Comparison of ENCODE assay signal across 9 cellular contexts in the genomic region with DNA sequence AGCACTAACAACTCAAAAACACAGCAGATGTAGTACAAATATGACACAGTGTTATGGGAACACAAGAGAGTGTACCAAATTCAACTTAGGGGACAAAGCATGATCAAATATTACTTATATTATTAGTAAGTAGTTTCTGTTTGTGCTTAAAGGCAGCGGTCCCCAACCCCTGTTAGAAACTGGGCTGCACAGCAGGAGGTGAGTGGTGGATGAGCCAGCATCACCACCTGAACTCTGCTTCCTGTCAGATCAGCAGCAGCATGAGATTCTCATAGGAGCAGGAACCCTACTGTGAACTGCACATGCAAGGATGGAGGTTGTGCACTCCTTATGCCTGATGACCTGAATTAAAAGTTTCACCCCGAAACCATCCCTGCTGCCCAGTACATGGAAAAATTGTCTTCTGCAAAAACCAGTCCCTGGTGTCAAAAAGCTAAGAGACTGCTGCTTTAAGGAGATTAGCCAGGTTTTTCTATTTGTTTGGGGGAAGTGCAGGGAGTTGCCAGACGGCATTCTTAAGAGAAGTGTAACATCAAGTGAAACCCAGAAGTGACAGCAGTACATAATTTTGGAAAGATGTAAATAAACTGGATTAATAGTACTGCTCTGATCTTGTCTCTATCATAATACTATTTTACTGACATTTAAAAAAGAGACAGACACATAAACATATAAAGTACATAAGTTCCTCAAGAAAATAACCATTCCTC. TPM values are rescaled to one million over a fixed set of nuclear protein-coding genes. Genes with fewer than 3 reads are reported as not detected.
DNase-seq lines count a peak whose midpoint lies in the region; ATAC-seq and TF ChIP-seq lines count a peak whose summit lies in the region.
"Had no signal": no experiment of that assay in that cellular context is flagged by ENCODE, and none has a peak within 500 bp of the region (broad histone marks: within the 10 kb centered on the region; RNA-seq: fewer than 3 reads in every experiment).

No MANE protein-coding gene starts in this region.

- H3K4me3 Mint-ChIP-seq in stimulated activated naive CD8-positive, alpha-beta T cell treated with anti-CD3 and anti-CD28 coated beads, Interleukin-15, Interleukin-2, amounts not matched to agents 100 ng/mL and 50 ng/mL, for 24 hours, result no peak overlapping the region
- H3K4me3 Mint-ChIP-seq in activated CD4-positive, alpha-beta memory T cell treated with anti-CD3 and anti-CD28 coated beads, Interleukin-2, amount 10 ng/mL, durations not matched to agents 7 days and 5 days, result no peak overlapping the region
- H3K4me3 Mint-ChIP-seq in type B pancreatic cell, result no peak overlapping the region

- H3K36me3 Mint-ChIP-seq in stimulated activated naive CD8-positive, alpha-beta T cell treated with anti-CD3 and anti-CD28 coated beads, Interleukin-15, Interleukin-2, amounts not matched to agents 100 ng/mL and 50 ng/mL, for 24 hours (ENCODE audit: low read depth), result peaks cover 79% of the 10 kb centered on the region
- H3K36me3 Mint-ChIP-seq in activated CD4-positive, alpha-beta memory T cell treated with anti-CD3 and anti-CD28 coated beads, Interleukin-2, amount 10 ng/mL, durations not matched to agents 7 days and 5 days (ENCODE audit: low read depth), result peaks cover 60% of the 10 kb centered on the region
- peaks cover 44% of the 10 kb centered on the region for H3K36me3 Mint-ChIP-seq in type B pancreatic cell

- H3K9me3 Mint-ChIP-seq in stimulated activated naive CD8-positive, alpha-beta T cell treated with anti-CD3 and anti-CD28 coated beads, Interleukin-15, Interleukin-2, amounts not matched to agents 100 ng/mL and 50 ng/mL, for 24 hours, result no peaks in the 10 kb centered on the region
- no peaks in the 10 kb centered on the region for H3K9me3 Mint-ChIP-seq in activated CD4-positive, alpha-beta memory T cell treated with anti-CD3 and anti-CD28 coated beads, Interleukin-2, amount 10 ng/mL, durations not matched to agents 7 days and 5 days
- no peaks in the 10 kb centered on the region for H3K9me3 Mint-ChIP-seq in type B pancreatic cell

- POLR2A ChIA-PET in activated CD4-positive, alpha-beta memory T cell treated with anti-CD3 and anti-CD28 coated beads, Interleukin-2, amount 10 ng/mL, durations not matched to agents 7 days and 5 days (lab: Charles Lee), result interaction anchor here (0.7 to 1.9 kb wide), 5 partner anchors 8 to 27 kb away, joined by 3 to 5 read pairs (median 3); a partner anchor contains a TSS

- CTCF ChIA-PET in activated CD4-positive, alpha-beta memory T cell treated with anti-CD3 and anti-CD28 coated beads, Interleukin-2, amount 10 ng/mL, durations not matched to agents 7 days and 5 days (lab: Charles Lee), result no interaction called here

- peak overlapping the region; percentile 45 for H3K27ac Mint-ChIP-seq in stimulated activated naive CD8-positive, alpha-beta T cell treated with anti-CD3 and anti-CD28 coated beads, Interleukin-15, Interleukin-2, amounts not matched to agents 100 ng/mL and 50 ng/mL, for 24 hours
- H3K27ac Mint-ChIP-seq in activated CD4-positive, alpha-beta memory T cell treated with anti-CD3 and anti-CD28 coated beads, Interleukin-2, amount 10 ng/mL, durations not matched to agents 7 days and 5 days, result peak overlapping the region; percentile 52
- peak overlapping the region; percentile 22 for H3K27ac Mint-ChIP-seq in type B pancreatic cell

- peaks cover 47% of the 10 kb centered on the region for H3K4me1 Mint-ChIP-seq in stimulated activated naive CD8-positive, alpha-beta T cell treated with anti-CD3 and anti-CD28 coated beads, Interleukin-15, Interleukin-2, amounts not matched to agents 100 ng/mL and 50 ng/mL, for 24 hours (ENCODE audit: low read depth)
- peaks cover 44% of the 10 kb centered on the region for H3K4me1 Mint-ChIP-seq in activated CD4-positive, alpha-beta memory T cell treated with anti-CD3 and anti-CD28 coated beads, Interleukin-2, amount 10 ng/mL, durations not matched to agents 7 days and 5 days
- H3K4me1 Mint-ChIP-seq in type B pancreatic cell (ENCODE audit: unreplicated experiment), result no peaks in the 10 kb centered on the region

- no peaks in the 10 kb centered on the region for H3K27me3 Mint-ChIP-seq in stimulated activated naive CD8-positive, alpha-beta T cell treated with anti-CD3 and anti-CD28 coated beads, Interleukin-15, Interleukin-2, amounts not matched to agents 100 ng/mL and 50 ng/mL, for 24 hours
- H3K27me3 Mint-ChIP-seq in activated CD4-positive, alpha-beta memory T cell treated with anti-CD3 and anti-CD28 coated beads, Interleukin-2, amount 10 ng/mL, durations not matched to agents 7 days and 5 days, result no peaks in the 10 kb centered on the region
- H3K27me3 Mint-ChIP-seq in type B pancreatic cell, result no peaks in the 10 kb centered on the region

- no peak for DNase-seq in stimulated activated naive CD8-positive, alpha-beta T cell treated with anti-CD3 and anti-CD28 coated beads, Interleukin-15, Interleukin-2, amounts not matched to agents 100 U/mL and 50 U/mL, for 24 hours
- DNase-seq in activated CD4-positive, alpha-beta memory T cell treated with anti-CD3 and anti-CD28 coated beads, Interleukin-2, amount 10 ng/mL, durations not matched to agents 7 days and 5 days, result peak; percentile 38
- DNase-seq in type B pancreatic cell (ENCODE audit: extremely low spot score, unreplicated experiment) (no peak), RKO (ENCODE audit: low spot score) (no peak), DMS153 treated with DMSO at 0.1 percent for 48 hours (lab: John Stamatoyannopoulos, UW; ENCODE audit: unreplicated experiment) (no peak), SIG-M5 treated with dmso at 0.1 percent for 504 hours (lab: John Stamatoyannopoulos, UW; ENCODE audit: unreplicated experiment) (no peak)
- DNase-seq: MV-4-11 had no signal

- no peak for ATAC-seq in stimulated activated naive CD8-positive, alpha-beta T cell treated with anti-CD3 and anti-CD28 coated beads, Interleukin-15, Interleukin-2, amounts not matched to agents 100 U/mL and 50 U/mL, for 24 hours
- ATAC-seq in HG02973 (IDR thresholded peaks at IDR 0.05; ENCODE audit: unreplicated experiment), result peak; percentile 72

- TF ChIP-seq CTCF in type B pancreatic cell (conservative IDR thresholded peaks at IDR 0.05), result no peak

RNA-seq across cellular contexts. Expression of a gene that starts 26.7 kb away (rescaled TPM):
- total RNA-seq in activated CD4-positive, alpha-beta memory T cell treated with anti-CD3 and anti-CD28 coated beads, Interleukin-2, amount 10 ng/mL, durations not matched to agents 7 days and 5 days, result 10 to 100 TPM; 34.2 to 36.0 TPM
- 31.4 and 40.9 TPM in 2 replicates for total RNA-seq in type B pancreatic cell (ENCODE audit: low replicate concordance)
